ENCODE assay signal across 21 cellular contexts in the genomic region with DNA sequence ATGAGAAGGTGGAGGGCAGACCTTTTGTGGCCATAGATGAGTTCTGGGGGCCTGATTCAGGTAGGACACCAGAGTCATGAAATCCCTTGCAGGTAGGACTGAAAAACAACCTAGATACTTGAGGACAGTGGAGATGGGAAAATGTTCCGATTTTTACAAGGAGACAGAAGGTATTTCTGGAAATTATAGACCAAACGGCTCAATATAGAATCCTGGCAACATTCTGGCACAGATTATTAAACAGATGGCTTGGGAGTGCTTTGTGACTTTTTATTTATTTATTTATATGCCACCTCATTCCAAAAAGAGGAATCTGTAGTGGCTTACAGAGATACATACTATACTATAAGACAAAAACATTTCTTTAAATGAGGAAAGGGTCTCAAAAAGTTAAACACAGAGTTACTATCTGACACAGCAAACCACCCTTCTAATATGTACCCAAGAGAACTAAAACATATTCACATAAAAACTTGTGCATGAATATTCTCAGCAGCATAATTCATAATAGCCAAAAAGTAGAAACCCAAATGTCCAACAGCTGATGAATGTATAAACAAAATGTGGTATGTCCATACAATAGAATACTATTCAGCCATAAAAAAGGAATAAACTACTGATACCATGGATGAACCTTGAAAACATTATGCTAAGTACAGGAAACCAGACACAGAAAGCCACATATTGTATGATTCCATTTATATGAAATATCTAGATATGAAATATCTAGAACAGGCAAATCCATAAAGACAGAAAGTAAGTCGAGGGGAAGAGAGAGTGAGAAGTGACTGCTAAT.
"Had no signal": no experiment of that assay in that cellular context is flagged by ENCODE, and none has a peak within 500 bp of the region (broad histone marks: within the 10 kb centered on the region; RNA-seq: fewer than 3 reads in every experiment).

No MANE protein-coding gene starts in this region.

- H3K4me3 Mint-ChIP-seq: activated B cell treated with CpG ODN at 0.5 μM for 24 hours; activated CD4-positive, alpha-beta memory T cell treated with anti-CD3 and anti-CD28 coated beads for 36 hours; activated CD4-positive, alpha-beta T cell treated with anti-CD3 and anti-CD28 coated beads, Interleukin-2, amount 10 ng/mL, durations not matched to agents 7 days and 5 days; T-helper 1 cell treated with Interleukin-12 subunit alpha and Interleukin-12 subunit beta and Interleukin-4 antibody, amounts not matched to agents 30 μg/mL and 1 μg/mL, for 36 hours had no signal

- H3K9me3 ChIP-seq: SJCRH30 had no signal

- H3K4me3 ChIP-seq: breast epithelium, MG63, Peyer's patch, SJCRH30 had no signal

- H3K27ac ChIP-seq: breast epithelium, Peyer's patch, RWPE1, SJCRH30 had no signal

- H3K4me1 ChIP-seq: breast epithelium, Peyer's patch, SJCRH30 had no signal

- H3K27ac Mint-ChIP-seq: activated B cell treated with CpG ODN at 0.5 μM for 24 hours; activated CD4-positive, alpha-beta memory T cell treated with anti-CD3 and anti-CD28 coated beads for 36 hours; activated CD4-positive, alpha-beta T cell treated with anti-CD3 and anti-CD28 coated beads, Interleukin-2, amount 10 ng/mL, durations not matched to agents 7 days and 5 days; T-helper 1 cell treated with Interleukin-12 subunit alpha and Interleukin-12 subunit beta and Interleukin-4 antibody, amounts not matched to agents 30 μg/mL and 1 μg/mL, for 36 hours had no signal

- DNase-seq: activated B cell treated with CpG ODN at 0.5 μM for 24 hours; activated CD4-positive, alpha-beta memory T cell treated with anti-CD3 and anti-CD28 coated beads for 36 hours; activated CD4-positive, alpha-beta T cell treated with anti-CD3 and anti-CD28 coated beads, Interleukin-2, amount 10 ng/mL, durations not matched to agents 7 days and 5 days; activated naive CD4-positive, alpha-beta T cell treated with anti-CD3 and anti-CD28 coated beads, Interleukin-2, amount 50 U/mL, for 16 hours; activated T-cell treated with anti-CD3 and anti-CD28 coated beads, Interleukin-2, amount 50 U/mL, for 1 hour; aorta; central memory CD4-positive, alpha-beta T cell; MG63; MV-4-11; NCI-H1105; NCI-H1436; NCI-H187 treated with DMSO at 0.1 percent for 48 hours; NCI-H2081 treated with DMSO at 0.1 percent for 48 hours; NCI-H345; NCI-H524; Peyer's patch; Right ventricle myocardium superior; SJCRH30 had no signal

- H3K4me1 Mint-ChIP-seq: activated B cell treated with CpG ODN at 0.5 μM for 24 hours; activated CD4-positive, alpha-beta T cell treated with anti-CD3 and anti-CD28 coated beads, Interleukin-2, amount 10 ng/mL, durations not matched to agents 7 days and 5 days had no signal

- H3K27me3 ChIP-seq: breast epithelium, Peyer's patch, SJCRH30 had no signal

- H3K36me3 ChIP-seq: breast epithelium, MG63, Peyer's patch, SJCRH30 had no signal
